9 cellular contexts compared by ENCODE assay signal in genomic region chr14:51547260-51547659, GRCh38.
DNase-seq lines count a peak whose midpoint lies in the region; ATAC-seq and TF ChIP-seq lines count a peak whose summit lies in the region.
"Had no signal": no experiment of that assay in that cellular context is flagged by ENCODE, and none has a peak within 500 bp of the region (broad histone marks: within the 10 kb centered on the region; RNA-seq: fewer than 3 reads in every experiment).

No MANE protein-coding gene starts in this region.

- H3K56ac ChIP-seq in mesendoderm (ENCODE audit: low read length), result no peak overlapping the region

- no peaks in the 10 kb centered on the region for H3K4me1 ChIP-seq in mesendoderm (ENCODE audit: control insufficient read depth, low read depth, low read length)
- H3K4me1 ChIP-seq in neural progenitor cell, result no peaks in the 10 kb centered on the region
- H3K4me1 ChIP-seq: BLaER1 treated with 17β-estradiol and CSF1 and Interleukin-3, amounts not matched to agents 10 nM and 100 nM had no signal

- H3K4me3 ChIP-seq in LNCaP clone FGC (ENCODE audit: low read depth, low read length) (no peak overlapping the region), mesendoderm (ENCODE audit: low read length) (no peak overlapping the region), neural progenitor cell (no peak overlapping the region)
- H3K4me3 ChIP-seq: BLaER1 treated with 17β-estradiol and CSF1 and Interleukin-3, amounts not matched to agents 10 nM and 100 nM had no signal

- H3K79me2 ChIP-seq in mesendoderm (ENCODE audit: control insufficient read depth, insufficient read depth, low read length) (no peaks in the 10 kb centered on the region), neural progenitor cell (ENCODE audit: low read depth) (no peaks in the 10 kb centered on the region)

- H2BK120ac ChIP-seq in mesendoderm (ENCODE audit: low read depth, low read length), result no peak overlapping the region

- no peak overlapping the region for H3K23ac ChIP-seq in mesendoderm (ENCODE audit: low read length)

- no peak overlapping the region for H3K4me3 Mint-ChIP-seq in neural progenitor cell

- no peaks in the 10 kb centered on the region for H3F3A ChIP-seq in neural progenitor cell (ENCODE audit: low read depth)

- ATAC-seq in GM19328 (IDR thresholded peaks at IDR 0.05; ENCODE audit: unreplicated experiment), result no peak
- ATAC-seq in HG02981 (IDR thresholded peaks at IDR 0.05; ENCODE audit: unreplicated experiment), result no peak

- no peaks in the 10 kb centered on the region for H3K9me3 ChIP-seq in neural progenitor cell (ENCODE audit: low read depth)
- H3K9me3 ChIP-seq: BLaER1 treated with 17β-estradiol and CSF1 and Interleukin-3, amounts not matched to agents 10 nM and 100 nM had no signal

- no peak overlapping the region for H4K8ac ChIP-seq in mesendoderm (ENCODE audit: low read depth, low read length)

- H4K20me1 ChIP-seq in neural progenitor cell (ENCODE audit: low read depth), result no peaks in the 10 kb centered on the region
- H4K20me1 ChIP-seq: BLaER1 treated with 17β-estradiol and CSF1 and Interleukin-3, amounts not matched to agents 10 nM and 100 nM had no signal

- H3K9ac ChIP-seq in mesendoderm (ENCODE audit: low read length), result no peak overlapping the region
- H3K9ac ChIP-seq in neural progenitor cell, result no peak overlapping the region
- H3K9ac ChIP-seq: BLaER1 treated with 17β-estradiol and CSF1 and Interleukin-3, amounts not matched to agents 10 nM and 100 nM had no signal

- no peak overlapping the region for H3K4ac ChIP-seq in mesendoderm (ENCODE audit: low read depth, low read length)

- no peak overlapping the region for H4K5ac ChIP-seq in mesendoderm (ENCODE audit: low read length)

- H3K9me3 Mint-ChIP-seq in neural progenitor cell, result peaks cover 6% of the 10 kb centered on the region

- no peak overlapping the region for H2BK5ac ChIP-seq in mesendoderm (ENCODE audit: low read length)

- no peak overlapping the region for H3K27ac ChIP-seq in mesendoderm (ENCODE audit: low read depth, low read length)
- no peak overlapping the region for H3K27ac ChIP-seq in neural progenitor cell
- H3K27ac ChIP-seq: BLaER1 treated with 17β-estradiol and CSF1 and Interleukin-3, amounts not matched to agents 10 nM and 100 nM had no signal

- no peak for TF ChIP-seq CTCF in LNCaP clone FGC (IDR thresholded peaks at IDR 0.05; ENCODE audit: control insufficient read depth, extremely low read depth, insufficient read depth)
- TF ChIP-seq CTCF in neural progenitor cell (IDR thresholded peaks at IDR 0.05), result no peak

- no peak overlapping the region for H3K27ac Mint-ChIP-seq in neural progenitor cell

- peaks cover 3% of the 10 kb centered on the region for H3K27me3 Mint-ChIP-seq in neural progenitor cell (ENCODE audit: insufficient read depth, low read depth)

- no CpG with 5 or more reads among the region's 3 CpGs for WGBS in mesendoderm (ENCODE audit: extremely low coverage, insufficient coverage, low lambda C conversion rate)

- H3K27me3 ChIP-seq in mesendoderm (ENCODE audit: insufficient read depth, low read length, poor library complexity) (no peaks in the 10 kb centered on the region), neural progenitor cell (no peaks in the 10 kb centered on the region)
- H3K27me3 ChIP-seq: BLaER1 treated with 17β-estradiol and CSF1 and Interleukin-3, amounts not matched to agents 10 nM and 100 nM had no signal

- peak; percentile 20 for DNase-seq in 8988T
- DNase-seq in LNCaP clone FGC (ENCODE audit: low read depth), result peak; percentile 49
- peak; percentile 97 for DNase-seq in dedifferentiated amniotic fluid mesenchymal stem cell (ENCODE audit: extremely low spot score)
- DNase-seq in mesendoderm, result peak; percentile 44
- DNase-seq in germinal center (ENCODE audit: low spot score), result no peak
- no peak for DNase-seq in neural progenitor cell (ENCODE audit: low spot score)

- H3K18ac ChIP-seq in mesendoderm (ENCODE audit: low read length), result no peak overlapping the region

- peaks cover 17% of the 10 kb centered on the region for H3K4me1 Mint-ChIP-seq in neural progenitor cell

- H3K4me2 ChIP-seq in mesendoderm (ENCODE audit: low read length) (no peak overlapping the region), neural progenitor cell (no peak overlapping the region)
- H3K4me2 ChIP-seq: BLaER1 treated with 17β-estradiol and CSF1 and Interleukin-3, amounts not matched to agents 10 nM and 100 nM had no signal

- no peaks in the 10 kb centered on the region for H3K36me3 Mint-ChIP-seq in neural progenitor cell

- H2AK5ac ChIP-seq in mesendoderm (ENCODE audit: low read length), result no peak overlapping the region

- H3K36me3 ChIP-seq in mesendoderm (ENCODE audit: control insufficient read depth, insufficient read depth, low read length), result no peaks in the 10 kb centered on the region
- H3K36me3 ChIP-seq in neural progenitor cell, result no peaks in the 10 kb centered on the region
- H3K36me3 ChIP-seq: BLaER1 treated with 17β-estradiol and CSF1 and Interleukin-3, amounts not matched to agents 10 nM and 100 nM had no signal

- H2AFZ ChIP-seq in neural progenitor cell (replicated peaks), result no peak overlapping the region

- no peaks in the 10 kb centered on the region for H3K79me1 ChIP-seq in mesendoderm (ENCODE audit: low read length)

- H2BK15ac ChIP-seq in mesendoderm (replicated peaks; ENCODE audit: low read depth), result no peak overlapping the region

Comparison
In these comparisons a context has a peak if more than half of its experiments do, and no peak if none do; other contexts are left out.
1. DNase-seq: peak in 8988T (single experiment), LNCaP clone FGC (single experiment), dedifferentiated amniotic fluid mesenchymal stem cell (single experiment) and mesendoderm (single experiment); none in germinal center (single experiment) and neural progenitor cell (single experiment).